27 cellular contexts compared by ENCODE assay signal in the genomic region with DNA sequence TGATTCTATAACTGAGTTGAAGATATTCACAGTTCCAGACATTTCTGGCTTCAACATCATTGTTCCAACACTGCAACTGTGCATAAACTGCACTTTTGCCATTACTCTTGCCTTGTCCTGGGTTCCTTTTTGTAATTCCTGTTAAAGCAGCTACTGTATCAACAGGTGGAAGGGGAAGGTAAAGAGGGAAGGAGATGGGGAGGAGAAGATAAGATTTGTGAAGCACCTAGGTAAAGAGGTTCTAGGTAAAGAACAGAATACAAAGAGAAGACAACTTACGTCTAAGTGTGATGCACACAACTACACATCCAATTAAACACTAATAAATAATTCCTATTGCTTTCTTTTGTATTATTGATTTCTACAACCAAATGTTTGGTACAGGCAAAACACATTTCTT. TPM values are rescaled to one million over a fixed set of nuclear protein-coding genes. Genes with fewer than 3 reads are reported as not detected.
"Had no signal": no experiment of that assay in that cellular context is flagged by ENCODE, and none has a peak within 500 bp of the region (broad histone marks: within the 10 kb centered on the region; RNA-seq: fewer than 3 reads in every experiment).

No MANE protein-coding gene starts in this region.

- H3K4me1 ChIP-seq: colonic mucosa, esophagus squamous epithelium had no signal

- H3K27me3 Mint-ChIP-seq: dendritic cell treated with granulocyte-macrophage colony-stimulating factor and Interleukin-4, amounts not matched to agents 40 ng/mL and 50 ng/mL, for 4 days; effector memory CD8-positive, alpha-beta T cell; naive thymus-derived CD4-positive, alpha-beta T cell had no signal

- ATAC-seq: effector memory CD8-positive, alpha-beta T cell; esophagus mucosa; gastrocnemius medialis; heart right ventricle; left cardiac atrium; left lung; left ventricle myocardium superior; lower lobe of right lung; naive thymus-derived CD4-positive, alpha-beta T cell had no signal

- DNase-seq: colonic mucosa; cortex of kidney; effector CD8-positive, alpha-beta T cell; effector memory CD8-positive, alpha-beta T cell; endodermal cell; erythroblast; esophagus squamous epithelium; foreskin fibroblast; foreskin melanocyte; gastrocnemius medialis; glutamatergic neuron; head of caudate nucleus; heart right ventricle; hippocampal formation; left cardiac atrium; left lung; left ventricle myocardium superior; lower lobe of right lung; midbrain; naive thymus-derived CD4-positive, alpha-beta T cell had no signal

- H3K9me3 ChIP-seq: colonic mucosa, esophagus squamous epithelium, gastrocnemius medialis, heart right ventricle, left lung, lower lobe of right lung had no signal

- H3K27me3 ChIP-seq: colonic mucosa, esophagus squamous epithelium, gastrocnemius medialis, heart right ventricle, left lung had no signal

- H3K4me3 Mint-ChIP-seq: dendritic cell treated with granulocyte-macrophage colony-stimulating factor and Interleukin-4, amounts not matched to agents 40 ng/mL and 50 ng/mL, for 4 days; effector memory CD8-positive, alpha-beta T cell; endodermal cell; naive thymus-derived CD4-positive, alpha-beta T cell had no signal

- H3K27ac ChIP-seq: colonic mucosa, epithelial cell of prostate, esophagus squamous epithelium, gastrocnemius medialis, heart right ventricle, left lung, lower lobe of right lung had no signal

- FAIRE-seq: endometrium, islet of Langerhans, keratinocyte had no signal

- H3K27ac Mint-ChIP-seq: dendritic cell treated with granulocyte-macrophage colony-stimulating factor and Interleukin-4, amounts not matched to agents 40 ng/mL and 50 ng/mL, for 4 days; endodermal cell had no signal

- H3K4me3 ChIP-seq: colonic mucosa, esophagus squamous epithelium, gastrocnemius medialis, heart right ventricle, left lung, lower lobe of right lung had no signal

- H3K9me3 Mint-ChIP-seq: dendritic cell treated with granulocyte-macrophage colony-stimulating factor and Interleukin-4, amounts not matched to agents 40 ng/mL and 50 ng/mL, for 4 days; effector memory CD8-positive, alpha-beta T cell; endodermal cell; naive thymus-derived CD4-positive, alpha-beta T cell had no signal

- H3K36me3 ChIP-seq: colonic mucosa had no signal

RNA-seq across cellular contexts. Expression of a gene that starts 43.4 kb away (rescaled TPM):
- total RNA-seq: lung microvascular endothelial cell had no signal
